In genomic region chr11:68142441-68143309, GRCh38 we compare ENCODE assay signal across 14 cellular contexts. TPM values are rescaled to one million over a fixed set of nuclear protein-coding genes. Genes with fewer than 3 reads are reported as not detected.
DNase-seq lines count a peak whose midpoint lies in the region; ATAC-seq, FAIRE-seq and TF ChIP-seq lines count a peak whose summit lies in the region.
"Had no signal": no experiment of that assay in that cellular context is flagged by ENCODE, and none has a peak within 500 bp of the region (broad histone marks: within the 10 kb centered on the region; RNA-seq: fewer than 3 reads in every experiment).

No MANE protein-coding gene starts in this region.

- peak; percentile 15 for ATAC-seq in activated naive CD8-positive, alpha-beta T cell treated with anti-CD3 and anti-CD28 coated beads, Interleukin-2, amount 50 U/mL, for 24 hours
- ATAC-seq in natural killer cell treated with Interleukin-12 subunit alpha and Interleukin-12 subunit beta and Interleukin-15 and Interleukin-18, amount 100 ng/mL, for 72 hours: peak in 1 of 2 donors; percentile 3

- no peaks in the 10 kb centered on the region for H3K36me3 Mint-ChIP-seq in activated naive CD8-positive, alpha-beta T cell treated with anti-CD3 and anti-CD28 coated beads, Interleukin-2, amount 50 U/mL, for 24 hours (ENCODE audit: low read depth)
- H3K36me3 Mint-ChIP-seq in natural killer cell treated with Interleukin-12 subunit alpha and Interleukin-12 subunit beta and Interleukin-15 and Interleukin-18, amount 100 ng/mL, for 72 hours: no peaks in the 10 kb centered on the region

- peak overlapping the region; percentile 49 for H3K27ac Mint-ChIP-seq in activated naive CD8-positive, alpha-beta T cell treated with anti-CD3 and anti-CD28 coated beads, Interleukin-2, amount 50 U/mL, for 24 hours
- no peak overlapping the region for H3K27ac Mint-ChIP-seq in natural killer cell treated with Interleukin-12 subunit alpha and Interleukin-12 subunit beta and Interleukin-15 and Interleukin-18, amount 100 ng/mL, for 72 hours
- H3K27ac Mint-ChIP-seq: T-helper 17 cell had no signal

- H3K4me1 Mint-ChIP-seq in activated naive CD8-positive, alpha-beta T cell treated with anti-CD3 and anti-CD28 coated beads, Interleukin-2, amount 50 U/mL, for 24 hours: peaks cover 18% of the 10 kb centered on the region
- H3K4me1 Mint-ChIP-seq in natural killer cell treated with Interleukin-12 subunit alpha and Interleukin-12 subunit beta and Interleukin-15 and Interleukin-18, amount 100 ng/mL, for 72 hours (ENCODE audit: low read depth in 2 of 2): peaks cover 9 to 11% of the 10 kb centered on the region in 2 donors
- H3K4me1 Mint-ChIP-seq: neural crest cell had no signal

- H3K4me1 ChIP-seq in vagina: peaks cover 44% of the 10 kb centered on the region

- no peak overlapping the region for H3K4me3 ChIP-seq in vagina

- H3K27ac ChIP-seq in C4-2B (peak overlapping the region; percentile 74), KOPT-K1 (ENCODE audit: low read depth, low read length, poor library complexity, severe bottlenecking) (peak overlapping the region; percentile 39), vagina (no peak overlapping the region)

- no peak overlapping the region for H3K4me3 Mint-ChIP-seq in activated naive CD8-positive, alpha-beta T cell treated with anti-CD3 and anti-CD28 coated beads, Interleukin-2, amount 50 U/mL, for 24 hours
- H3K4me3 Mint-ChIP-seq in natural killer cell treated with Interleukin-12 subunit alpha and Interleukin-12 subunit beta and Interleukin-15 and Interleukin-18, amount 100 ng/mL, for 72 hours: peak overlapping the region; percentile 22
- H3K4me3 Mint-ChIP-seq: neural crest cell had no signal

- no peaks in the 10 kb centered on the region for H3K9me3 Mint-ChIP-seq in activated naive CD8-positive, alpha-beta T cell treated with anti-CD3 and anti-CD28 coated beads, Interleukin-2, amount 50 U/mL, for 24 hours
- no peaks in the 10 kb centered on the region for H3K9me3 Mint-ChIP-seq in natural killer cell treated with Interleukin-12 subunit alpha and Interleukin-12 subunit beta and Interleukin-15 and Interleukin-18, amount 100 ng/mL, for 72 hours
- H3K9me3 Mint-ChIP-seq: neural crest cell had no signal

- DNase-seq in activated naive CD8-positive, alpha-beta T cell treated with anti-CD3 and anti-CD28 coated beads, Interleukin-2, amount 50 U/mL, for 24 hours: no peak
- DNase-seq in natural killer cell treated with Interleukin-12 subunit alpha and Interleukin-12 subunit beta and Interleukin-15 and Interleukin-18, amount 100 ng/mL, for 72 hours (ENCODE audit: low spot score): no peak
- DNase-seq in effector CD8-positive, alpha-beta T cell (lab: John Stamatoyannopoulos, UW): no peak
- no peak for DNase-seq in NCI-H1436 (lab: John Stamatoyannopoulos, UW)
- DNase-seq in vagina (ENCODE audit: extremely low spot score in 2 of 2): no peak
- DNase-seq in urothelium cell line (ENCODE audit: low spot score): no peak
- DNase-seq: NCI-H1105 treated with DMSO at 0.1 percent for 48 hours, SHP77, T-helper 17 cell had no signal

- FAIRE-seq in urothelium cell line (lab: Jason Lieb, UNC): no peak
- FAIRE-seq: frontal cortex, H54 had no signal

- no peak for TF ChIP-seq CTCF in C4-2B (conservative IDR thresholded peaks at IDR 0.05)
- TF ChIP-seq CTCF in vagina (IDR thresholded peaks at IDR 0.05): no peak

- no peaks in the 10 kb centered on the region for H3K27me3 ChIP-seq in vagina

- H3K9me3 ChIP-seq in KOPT-K1 (ENCODE audit: insufficient read depth, low read length, poor library complexity, severe bottlenecking) (no peaks in the 10 kb centered on the region), vagina (no peaks in the 10 kb centered on the region)

- no peaks in the 10 kb centered on the region for H3K36me3 ChIP-seq in KOPT-K1 (ENCODE audit: insufficient read depth, low read length)
- no peaks in the 10 kb centered on the region for H3K36me3 ChIP-seq in vagina

- no peak for TF ChIP-seq POLR2A in vagina (IDR thresholded peaks at IDR 0.05)

- intact Hi-C loops in vagina (cut with DNase I): no loop called here

- peaks cover 2% of the 10 kb centered on the region for H3K27me3 Mint-ChIP-seq in activated naive CD8-positive, alpha-beta T cell treated with anti-CD3 and anti-CD28 coated beads, Interleukin-2, amount 50 U/mL, for 24 hours
- no peaks in the 10 kb centered on the region for H3K27me3 Mint-ChIP-seq in natural killer cell treated with Interleukin-12 subunit alpha and Interleukin-12 subunit beta and Interleukin-15 and Interleukin-18, amount 100 ng/mL, for 72 hours
- H3K27me3 Mint-ChIP-seq: T-helper 17 cell had no signal

RNA-seq across cellular contexts. Expression of gene CHKA, which starts 21.5 kb away (rescaled TPM):
- 10 to 100 TPM; 10.6 to 34.9 TPM for total RNA-seq in natural killer cell treated with Interleukin-12 subunit alpha and Interleukin-12 subunit beta and Interleukin-15 and Interleukin-18, amount 100 ng/mL, for 72 hours
- 18.2 TPM for total RNA-seq in vagina
